Comparison of ENCODE assay signal across 27 cellular contexts in the genomic region with DNA sequence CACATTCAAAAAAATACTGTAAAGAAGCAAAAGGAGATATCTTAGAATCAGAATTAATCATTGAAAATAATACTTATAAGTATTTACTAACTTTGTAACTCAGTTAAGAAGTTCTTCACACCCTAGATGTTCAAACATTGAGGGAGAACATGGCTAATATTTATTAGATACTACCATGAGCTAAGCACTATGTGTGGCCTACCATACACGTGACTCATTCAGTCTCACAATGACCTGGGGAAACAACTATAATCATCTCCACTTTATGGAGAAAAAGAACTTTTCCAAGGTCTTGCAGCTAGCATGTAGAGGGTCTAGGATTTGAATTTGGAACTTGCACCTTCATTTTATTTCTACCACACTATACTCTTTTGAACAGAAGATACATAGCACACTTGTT.
"Had no signal": no experiment of that assay in that cellular context is flagged by ENCODE, and none has a peak within 500 bp of the region (broad histone marks: within the 10 kb centered on the region; RNA-seq: fewer than 3 reads in every experiment).

No MANE protein-coding gene starts in this region.

- H3K4me2 ChIP-seq: KMS-11 had no signal

- H3K36me3 ChIP-seq: MG63, Peyer's patch had no signal

- H3K27ac ChIP-seq: KMS-11, Peyer's patch, SK-N-MC, VCaP had no signal

- H3K9me3 ChIP-seq: MG63, Peyer's patch had no signal

- H3K27me3 ChIP-seq: MG63, Peyer's patch had no signal

- DNase-seq: activated CD4-positive, alpha-beta memory T cell treated with anti-CD3 and anti-CD28 coated beads, Interleukin-2, amount 10 ng/mL, durations not matched to agents 7 days and 5 days; activated CD4-positive, alpha-beta T cell treated with anti-CD3 and anti-CD28 coated beads, Interleukin-2, amount 50 U/mL, for 1 hour; activated CD4-positive, CD25-positive, alpha-beta regulatory T cell; activated CD8-positive, alpha-beta memory T cell treated with anti-CD3 and anti-CD28 coated beads, Interleukin-2, amount 50 U/mL, for 4 hours; activated gamma-delta T cell treated with Interleukin-2 at 50 U/mL for 16 hours; activated naive CD4-positive, alpha-beta T cell treated with anti-CD3 and anti-CD28 coated beads, Interleukin-2, amount 10 ng/mL, durations not matched to agents 7 days and 5 days; activated naive CD8-positive, alpha-beta T cell treated with anti-CD3 and anti-CD28 coated beads for 36 hours; activated T-cell treated with anti-CD3 and anti-CD28 coated beads, Interleukin-2, amount 50 U/mL, for 72 hours; caudate nucleus; MG63; MV-4-11; NCI-H1092 treated with DMSO at 0.1 percent for 48 hours; NCI-H1417 treated with DMSO at 0.1 percent for 48 hours; NCI-H1694; NCI-H2029; NCI-H2107; NCI-H345; NCI-H510A; NCI-H526 treated with DMSO at 0.1 percent for 48 hours; NK-92 treated with Interleukin-12 subunit alpha and Interleukin-12 subunit beta, amount 100 ng/mL, for 24 hours; OCI-M1; Peyer's patch; T-cell; T1000 had no signal

- H3K4me1 ChIP-seq: Peyer's patch had no signal

- H3K9ac ChIP-seq: KMS-11 had no signal

- H3K4me3 ChIP-seq: MG63, Peyer's patch, SK-N-MC had no signal
